Comparison of ENCODE assay signal across 1 cellular context in the genomic region with DNA sequence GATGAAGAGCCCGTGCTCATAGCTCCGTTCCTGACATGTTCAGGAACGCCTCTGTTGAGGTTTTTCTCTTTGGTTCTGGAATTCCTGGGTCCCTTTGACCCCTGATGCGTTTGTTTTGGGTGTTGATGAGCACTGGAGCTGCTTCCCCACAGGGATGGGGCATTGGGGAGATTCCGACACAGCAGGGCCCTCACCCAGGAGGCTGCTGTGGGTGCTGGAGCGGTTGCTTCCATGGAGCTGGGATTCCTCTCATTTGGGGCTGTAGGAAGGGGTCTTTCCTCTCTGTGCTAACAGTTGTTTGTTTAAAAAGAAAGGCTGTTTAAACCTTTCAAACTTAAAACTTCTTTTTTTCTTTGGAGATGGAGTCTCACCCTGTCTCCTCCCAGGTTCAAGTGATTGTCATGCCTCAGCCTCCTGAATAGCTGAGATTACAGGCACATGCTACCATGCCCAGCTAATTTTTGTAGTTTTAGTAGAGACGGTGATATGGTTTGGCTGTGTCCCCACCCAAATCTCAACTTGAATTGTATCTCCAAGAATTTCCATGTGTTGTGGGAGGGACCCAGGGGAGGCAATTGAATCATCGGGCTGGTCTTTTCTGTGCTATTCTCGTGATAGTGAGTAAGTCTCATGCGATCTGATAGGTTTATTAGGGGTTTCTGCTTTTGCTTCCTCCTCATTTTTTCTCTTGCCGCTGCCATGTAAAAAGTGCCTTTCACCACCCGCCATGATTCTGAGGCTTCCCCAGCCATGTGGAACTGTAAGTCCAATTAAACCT.
TF ChIP-seq lines count a peak whose summit lies in the region.

No MANE protein-coding gene starts in this region.

TF ChIP-seq in WTC11, 78 proteins besides CTCF, POLR2A, EP300 and RAD21 (continued from another document):
- TF ChIP-seq ZBTB21 (CRISPR knock-in tag; IDR thresholded peaks at IDR 0.05; ENCODE audit: borderline replicate concordance) = no peak
- TF ChIP-seq ZNF671 (CRISPR knock-in tag; IDR thresholded peaks at IDR 0.05) = no peak
- TF ChIP-seq ARID4B (CRISPR knock-in tag; IDR thresholded peaks at IDR 0.05; ENCODE audit: borderline replicate concordance) = no peak
